32 cellular contexts compared by ENCODE assay signal in the genomic region with DNA sequence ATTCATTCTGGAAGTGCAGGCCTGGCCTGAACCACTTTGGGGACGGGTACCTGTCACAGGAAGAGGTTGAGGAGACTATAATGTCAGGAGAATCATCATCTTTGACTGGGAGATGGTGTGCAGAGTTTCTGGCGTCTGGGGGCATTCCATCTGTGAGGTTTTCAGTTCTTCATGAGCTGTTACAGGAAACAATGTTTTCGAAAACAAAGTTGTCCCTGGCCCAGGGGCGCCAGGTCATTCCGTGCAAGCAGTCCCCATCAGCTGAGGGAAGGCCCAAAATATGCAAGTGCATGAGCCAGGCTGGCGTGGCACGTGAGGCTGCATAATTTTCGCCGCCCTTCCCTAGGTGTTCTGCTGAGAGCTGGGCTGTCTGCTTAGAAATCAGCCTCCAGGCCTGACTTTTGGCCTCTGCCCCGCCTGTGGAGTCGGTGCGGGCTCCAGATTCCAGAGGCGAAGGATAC.
DNase-seq lines count a peak whose midpoint lies in the region; ATAC-seq and TF ChIP-seq lines count a peak whose summit lies in the region.
"Had no signal": no experiment of that assay in that cellular context is flagged by ENCODE, and none has a peak within 500 bp of the region (broad histone marks: within the 10 kb centered on the region; RNA-seq: fewer than 3 reads in every experiment).

No MANE protein-coding gene starts in this region.

- no CpG with 5 or more reads among the region's 13 CpGs for WGBS in trophoblast cell (ENCODE audit: extremely low coverage, insufficient coverage, insufficient read length)

- no peaks in the 10 kb centered on the region for H3K36me3 Mint-ChIP-seq in activated CD4-positive, alpha-beta T cell treated with anti-CD3 and anti-CD28 coated beads for 36 hours (ENCODE audit: low read depth)
- no peaks in the 10 kb centered on the region for H3K36me3 Mint-ChIP-seq in chondrocyte (ENCODE audit: low read depth)
- H3K36me3 Mint-ChIP-seq: WTC11 had no signal

- no peak for TF ChIP-seq CTCF in GM13976 (IDR thresholded peaks at IDR 0.05; ENCODE audit: borderline replicate concordance, control extremely low read depth, extremely low read depth, insufficient read depth, missing control alignments)
- TF ChIP-seq CTCF in Panc1 (IDR thresholded peaks at IDR 0.05): no peak
- no peak for TF ChIP-seq CTCF in chondrocyte (IDR thresholded peaks at IDR 0.05)

- H2BK12ac ChIP-seq in trophoblast cell (ENCODE audit: low read length): no peak overlapping the region

- no peaks in the 10 kb centered on the region for H3K4me1 ChIP-seq in Panc1 (ENCODE audit: control insufficient read depth, insufficient read depth, low read length)
- H3K4me1 ChIP-seq in trophoblast cell (ENCODE audit: control insufficient read depth in 1 of 2, insufficient read depth in 2 of 2, low read length in 2 of 2): no peaks in the 10 kb centered on the region
- H3K4me1 ChIP-seq: gastroesophageal sphincter, HAP-1, thyroid gland had no signal

- H4K91ac ChIP-seq in trophoblast cell (ENCODE audit: low read depth, low read length): no peak overlapping the region

- H3K27me3 ChIP-seq in Panc1 (ENCODE audit: control insufficient read depth, insufficient read depth, low read length) (no peaks in the 10 kb centered on the region), trophoblast cell (ENCODE audit: insufficient read depth, low read length) (no peaks in the 10 kb centered on the region)
- H3K27me3 ChIP-seq: gastroesophageal sphincter, hepatocyte, right lobe of liver, thyroid gland had no signal

- CTCF ChIA-PET in activated CD4-positive, alpha-beta T cell treated with anti-CD3 and anti-CD28 coated beads for 36 hours (lab: Charles Lee): no interaction called here
- CTCF ChIA-PET in Panc1 (lab: Charles Lee): no interaction called here

- H3K4me1 Mint-ChIP-seq in activated CD4-positive, alpha-beta T cell treated with anti-CD3 and anti-CD28 coated beads for 36 hours: peaks cover 40% of the 10 kb centered on the region
- H3K4me1 Mint-ChIP-seq in chondrocyte (ENCODE audit: low read depth): no peaks in the 10 kb centered on the region

- no peak overlapping the region for H2BK5ac ChIP-seq in trophoblast cell (ENCODE audit: low read depth, low read length, poor library complexity)

- no peaks in the 10 kb centered on the region for H3K36me3 ChIP-seq in Panc1 (ENCODE audit: control insufficient read depth, insufficient read depth, low read length)
- no peaks in the 10 kb centered on the region for H3K36me3 ChIP-seq in trophoblast cell (ENCODE audit: control insufficient read depth in 1 of 2, insufficient read depth in 2 of 2, low read length in 2 of 2)
- H3K36me3 ChIP-seq: gastroesophageal sphincter, HAP-1, right lobe of liver, thyroid gland had no signal

- no peaks in the 10 kb centered on the region for H3K27me3 Mint-ChIP-seq in activated CD4-positive, alpha-beta T cell treated with anti-CD3 and anti-CD28 coated beads for 36 hours
- peaks cover 5% of the 10 kb centered on the region for H3K27me3 Mint-ChIP-seq in chondrocyte (ENCODE audit: low read depth)

- no peak overlapping the region for H3K23ac ChIP-seq in trophoblast cell (ENCODE audit: low read length)

- H2AFZ ChIP-seq in trophoblast cell (ENCODE audit: insufficient read depth, low read length, poor library complexity): no peak overlapping the region
- H2AFZ ChIP-seq: hepatocyte had no signal

- DNase-seq in activated CD4-positive, alpha-beta T cell treated with anti-CD3 and anti-CD28 coated beads for 36 hours: peak; percentile 29
- no peak for DNase-seq in activated CD4-positive, alpha-beta T cell treated with anti-CD3 and anti-CD28 coated beads for 4 hours
- DNase-seq in GM13976 (ENCODE audit: low spot score) (peak; percentile 42), Panc1 (ENCODE audit: low read depth, low spot score) (no peak), trophoblast cell (peak; percentile 91 to 94), 8988T (no peak), chondrocyte (ENCODE audit: low spot score) (no peak)
- DNase-seq: activated CD4-positive, alpha-beta T cell treated with anti-CD3 and anti-CD28 coated beads, Interleukin-2, amount 50 U/mL, for 48 hours; activated CD8-positive, alpha-beta memory T cell treated with anti-CD3 and anti-CD28 coated beads, Interleukin-2, amount 50 U/mL, for 48 hours; activated effector memory CD4-positive, alpha-beta T cell treated with anti-CD3 and anti-CD28 coated beads, Interleukin-2, amount 50 U/mL, for 16 hours; CD8-positive, alpha-beta memory T cell; DMS 273 treated with DMSO at 0.1 percent for 48 hours; EL; NCI-H1105; NCI-H2029; NCI-H526; posterior cingulate gyrus; right lobe of liver; SHP77 treated with DMSO at 0.1 percent for 48 hours; stimulated activated CD4-positive, alpha-beta T cell treated with anti-CD3 and anti-CD28 coated beads, Interleukin-12 subunit alpha, Interleukin-12 subunit beta, amount 100 ng/mL, for 4 hours; stimulated activated CD4-positive, alpha-beta T cell treated with anti-CD3 and anti-CD28 coated beads, Interleukin-4, amount 100 ng/mL, for 4 hours; stimulated activated naive CD4-positive, alpha-beta T cell treated with Interleukin-2 at 50 U/mL for 16 hours; T1000; thyroid gland had no signal

- H3K27ac Mint-ChIP-seq in activated CD4-positive, alpha-beta T cell treated with anti-CD3 and anti-CD28 coated beads for 36 hours: no peak overlapping the region
- H3K27ac Mint-ChIP-seq in chondrocyte (ENCODE audit: unreplicated experiment): no peak overlapping the region
- H3K27ac Mint-ChIP-seq: WTC11 had no signal

- in situ Hi-C loops in GM13976 (cut with MboI; ENCODE audit: low sequenced_read_pairs, unreplicated experiment) (no loop called here), Panc1 (cut with HindIII; ENCODE audit: low pct_unique_long_range_greater_than_20kb, low sequenced_read_pairs) (no loop called here)

- H3K4me3 Mint-ChIP-seq in activated CD4-positive, alpha-beta T cell treated with anti-CD3 and anti-CD28 coated beads for 36 hours: no peak overlapping the region
- no peak overlapping the region for H3K4me3 Mint-ChIP-seq in chondrocyte (ENCODE audit: unreplicated experiment)
- H3K4me3 Mint-ChIP-seq: CD8-positive, alpha-beta memory T cell; memory B cell; WTC11 had no signal

- H3K9ac ChIP-seq in trophoblast cell (ENCODE audit: low read length): no peak overlapping the region

- no peak overlapping the region for H4K12ac ChIP-seq in trophoblast cell (ENCODE audit: low read depth, low read length)

- no peak overlapping the region for H2BK120ac ChIP-seq in trophoblast cell (ENCODE audit: insufficient read depth, low read length, poor library complexity)

- H3K4me3 ChIP-seq in Panc1 (ENCODE audit: low read depth in 2 of 2, low read length in 2 of 2): no peak overlapping the region
- no peak overlapping the region for H3K4me3 ChIP-seq in trophoblast cell (ENCODE audit: low read depth, low read length)
- H3K4me3 ChIP-seq: gastroesophageal sphincter, HAP-1, hepatocyte, K562, right lobe of liver, thyroid gland had no signal

- H3K4me2 ChIP-seq in trophoblast cell (ENCODE audit: low read length): no peak overlapping the region
- H3K4me2 ChIP-seq: hepatocyte had no signal

- H4K8ac ChIP-seq in trophoblast cell (ENCODE audit: low read depth, low read length): no peak overlapping the region

- H3K9me3 ChIP-seq in Panc1 (ENCODE audit: control insufficient read depth, insufficient read depth, low read depth, low read length) (no peaks in the 10 kb centered on the region), trophoblast cell (ENCODE audit: insufficient read depth, low read depth, low read length) (peaks cover 5% of the 10 kb centered on the region)
- H3K9me3 ChIP-seq: gastroesophageal sphincter, HAP-1, right lobe of liver, thyroid gland had no signal

- no peak overlapping the region for H3K27ac ChIP-seq in Panc1 (ENCODE audit: low read length)
- no peak overlapping the region for H3K27ac ChIP-seq in trophoblast cell (ENCODE audit: low read depth, low read length)
- H3K27ac ChIP-seq: gastroesophageal sphincter, hepatocyte, right lobe of liver, thyroid gland had no signal

- BruUV-seq in Panc1 (replicated peaks; lab: Mats Ljungman, UMichigan): no TSS peak

- H3K79me2 ChIP-seq in trophoblast cell (ENCODE audit: control insufficient read depth, insufficient read depth, low read length, poor library complexity): no peaks in the 10 kb centered on the region
- H3K79me2 ChIP-seq: hepatocyte had no signal

- ATAC-seq in activated CD4-positive, alpha-beta T cell treated with anti-CD3 and anti-CD28 coated beads for 36 hours: peak; percentile 24
- ATAC-seq in Panc1: peak; percentile 51; the same call in 1 of the 2 replicates
- no peak for ATAC-seq in GM21515 (IDR thresholded peaks at IDR 0.05; ENCODE audit: unreplicated experiment)
- ATAC-seq: gastroesophageal sphincter, K562, left lobe of liver, right lobe of liver, WTC11 had no signal

- no peaks in the 10 kb centered on the region for H3K79me1 ChIP-seq in trophoblast cell (ENCODE audit: low read length)

- no peaks in the 10 kb centered on the region for H3K9me3 Mint-ChIP-seq in activated CD4-positive, alpha-beta T cell treated with anti-CD3 and anti-CD28 coated beads for 36 hours (ENCODE audit: low read depth)
- H3K9me3 Mint-ChIP-seq in chondrocyte (ENCODE audit: low read depth): peaks cover 4% of the 10 kb centered on the region
- H3K9me3 Mint-ChIP-seq: CD8-positive, alpha-beta memory T cell had no signal

- POLR2A ChIA-PET in activated CD4-positive, alpha-beta T cell treated with anti-CD3 and anti-CD28 coated beads for 36 hours (lab: Charles Lee): interaction anchor here (0.6 kb wide), 1 partner anchor 114 kb away, joined by 8 read pairs; no protein-coding TSS in a partner anchor
- POLR2A ChIA-PET in Panc1 (lab: Charles Lee): no interaction called here

- intact Hi-C loops in activated CD4-positive, alpha-beta T cell treated with anti-CD3 and anti-CD28 coated beads for 36 hours (cut with DNase I, micrococcal nuclease): no loop called here
- intact Hi-C loops in Panc1 (cut with micrococcal nuclease; ENCODE audit: unreplicated experiment): loop anchor here (10.0 kb wide), 1 partner anchor 59 kb away; no protein-coding TSS in a partner anchor

- no peak overlapping the region for H3K14ac ChIP-seq in trophoblast cell (ENCODE audit: low read length)

- no peak overlapping the region for H3K4ac ChIP-seq in trophoblast cell (ENCODE audit: low read depth, low read length)

- no peak overlapping the region for H3K18ac ChIP-seq in trophoblast cell (ENCODE audit: low read length)

- no peak overlapping the region for H2AK5ac ChIP-seq in trophoblast cell (ENCODE audit: low read length)

Comparison
In these comparisons a context has a peak if more than half of its experiments do, and no peak if none do; other contexts are left out.
1. DNase-seq: peak in activated CD4-positive, alpha-beta T cell treated with anti-CD3 and anti-CD28 coated beads for 36 hours (single experiment), GM13976 (single experiment) and trophoblast cell (2 of 2); none in activated CD4-positive, alpha-beta T cell treated with anti-CD3 and anti-CD28 coated beads for 4 hours (0 of 2), Panc1 (single experiment), 8988T (single experiment) and chondrocyte (single experiment).